27 cellular contexts compared by ENCODE assay signal in the genomic region with DNA sequence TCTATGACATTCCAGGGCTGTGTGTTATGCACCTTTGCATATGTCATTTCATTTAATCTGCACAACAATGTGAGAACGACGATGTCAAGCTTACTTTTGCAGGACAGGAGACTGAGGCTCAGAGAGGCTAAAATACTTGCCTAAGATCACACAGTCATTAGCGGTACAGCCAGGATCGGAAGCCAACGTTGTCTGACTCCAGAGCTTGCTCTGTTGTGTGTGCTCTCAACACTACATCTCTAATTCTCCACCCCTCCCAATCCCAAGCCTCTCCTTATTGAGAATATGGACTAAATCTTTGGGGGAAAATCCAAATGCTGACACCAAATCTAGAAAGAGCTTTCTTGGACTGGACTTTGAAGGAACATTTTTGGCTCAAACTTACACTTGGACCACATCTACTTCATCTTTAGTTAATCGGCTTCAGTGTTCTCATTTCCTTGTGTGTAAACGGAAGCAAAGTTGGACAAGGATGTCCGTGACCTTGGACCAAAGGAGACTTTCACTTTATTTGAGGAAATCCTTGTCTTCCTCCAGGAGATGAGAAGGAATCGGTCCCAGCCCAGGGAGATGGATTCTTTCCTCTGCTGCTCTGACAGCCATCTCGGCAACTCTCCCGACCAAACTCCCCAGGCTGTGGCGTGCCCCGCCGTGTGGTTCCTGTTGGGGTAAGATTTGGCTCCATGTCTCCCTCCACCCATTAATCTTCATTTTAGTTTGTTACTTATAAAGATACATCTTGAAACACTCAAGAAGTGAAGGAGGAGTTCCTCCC.
"Had no signal": no experiment of that assay in that cellular context is flagged by ENCODE, and none has a peak within 500 bp of the region (broad histone marks: within the 10 kb centered on the region; RNA-seq: fewer than 3 reads in every experiment).

No MANE protein-coding gene starts in this region.

- H3K27me3 ChIP-seq: adrenal gland, hepatocyte, neutrophil, ovary, tibial nerve, vagina had no signal

- H3K9me3 Mint-ChIP-seq: activated CD8-positive, alpha-beta T cell treated with anti-CD3 and anti-CD28 coated beads for 36 hours; activated naive CD4-positive, alpha-beta T cell treated with anti-CD3 and anti-CD28 coated beads, Interleukin-2, amount 50 U/mL, for 24 hours; central memory CD8-positive, alpha-beta T cell; memory B cell; stimulated activated naive CD8-positive, alpha-beta T cell treated with anti-CD3 and anti-CD28 coated beads, Interleukin-15, Interleukin-2, amounts not matched to agents 100 ng/mL and 50 ng/mL, for 24 hours; T-cell; T-helper 2 cell treated with Interferon-gamma antibody and Interleukin-4, amounts not matched to agents 5 μg/mL and 100 μg/mL, for 36 hours had no signal

- H3K9me3 ChIP-seq: adrenal gland, esophagus squamous epithelium, neutrophil, ovary, prostate gland, tibial nerve, vagina had no signal

- H3K27ac ChIP-seq: adrenal gland, esophagus squamous epithelium, hepatocyte, neutrophil, ovary, prostate gland, tibial nerve, vagina, WERI-Rb-1 had no signal

- H3K4me3 ChIP-seq: adrenal gland, esophagus squamous epithelium, hepatocyte, ovary, prostate gland, tibial nerve, vagina had no signal

- H3K36me3 ChIP-seq: adrenal gland, esophagus squamous epithelium, neutrophil, ovary, prostate gland, tibial nerve, vagina, WERI-Rb-1 had no signal

- H3K4me1 Mint-ChIP-seq: activated CD4-positive, alpha-beta T cell treated with anti-CD3 and anti-CD28 coated beads, Interleukin-2, amount 10 ng/mL, durations not matched to agents 7 days and 5 days; activated CD8-positive, alpha-beta memory T cell treated with anti-CD3 and anti-CD28 coated beads, Interleukin-2, amount 10 ng/mL, durations not matched to agents 7 days and 5 days; activated naive CD4-positive, alpha-beta T cell treated with anti-CD3 and anti-CD28 coated beads, Interleukin-2, amount 50 U/mL, for 24 hours; T-cell had no signal

- H3K27me3 Mint-ChIP-seq: activated naive CD4-positive, alpha-beta T cell treated with anti-CD3 and anti-CD28 coated beads, Interleukin-2, amount 50 U/mL, for 24 hours; memory B cell had no signal

- DNase-seq: activated CD4-positive, alpha-beta T cell treated with anti-CD3 and anti-CD28 coated beads, Interleukin-2, amount 10 ng/mL, durations not matched to agents 7 days and 5 days; activated CD4-positive, CD25-positive, alpha-beta regulatory T cell treated with anti-CD3 and anti-CD28 coated beads, Interleukin-2, amount 50 U/mL, for 72 hours; activated CD8-positive, alpha-beta memory T cell treated with anti-CD3 and anti-CD28 coated beads, Interleukin-2, amount 10 ng/mL, durations not matched to agents 7 days and 5 days; activated CD8-positive, alpha-beta T cell treated with anti-CD3 and anti-CD28 coated beads for 36 hours; activated gamma-delta T cell; activated T-cell treated with anti-CD3 and anti-CD28 coated beads for 4 hours; effector memory CD4-positive, alpha-beta T cell; esophagus squamous epithelium; foreskin fibroblast; immature natural killer cell; ovary; stimulated activated CD4-positive, alpha-beta T cell treated with anti-CD3 and anti-CD28 coated beads, Interleukin-12 subunit alpha, Interleukin-12 subunit beta, amount 100 ng/mL, for 4 hours; T-cell; WERI-Rb-1 had no signal

- H3K4me3 Mint-ChIP-seq: activated CD4-positive, alpha-beta T cell treated with anti-CD3 and anti-CD28 coated beads, Interleukin-2, amount 10 ng/mL, durations not matched to agents 7 days and 5 days; activated CD8-positive, alpha-beta memory T cell treated with anti-CD3 and anti-CD28 coated beads, Interleukin-2, amount 10 ng/mL, durations not matched to agents 7 days and 5 days; activated CD8-positive, alpha-beta T cell treated with anti-CD3 and anti-CD28 coated beads for 36 hours; activated naive CD4-positive, alpha-beta T cell treated with anti-CD3 and anti-CD28 coated beads, Interleukin-2, amount 50 U/mL, for 24 hours; activated T-helper 1 cell treated with anti-CD3 and anti-CD28 coated beads, Interleukin-12 subunit alpha, Interleukin-12 subunit beta, Interleukin-2, Interleukin-4 antibody, amounts not matched to agents 30 ng/mL and 10 ng/mL and 1 ng/mL, durations not matched to agents 14 hours and 24 hours and 36 hours; central memory CD8-positive, alpha-beta T cell; immature natural killer cell; memory B cell; nephron; stimulated activated naive CD8-positive, alpha-beta T cell treated with anti-CD3 and anti-CD28 coated beads, Interleukin-15, Interleukin-2, amounts not matched to agents 100 ng/mL and 50 ng/mL, for 24 hours; T-cell; T-helper 2 cell treated with Interferon-gamma antibody and Interleukin-4, amounts not matched to agents 5 μg/mL and 100 μg/mL, for 36 hours had no signal

- H3K36me3 Mint-ChIP-seq: activated CD8-positive, alpha-beta memory T cell treated with anti-CD3 and anti-CD28 coated beads, Interleukin-2, amount 10 ng/mL, durations not matched to agents 7 days and 5 days; activated naive CD4-positive, alpha-beta T cell treated with anti-CD3 and anti-CD28 coated beads, Interleukin-2, amount 50 U/mL, for 24 hours; memory B cell; T-cell had no signal

- H3K4me1 ChIP-seq: adrenal gland, prostate gland, tibial nerve, vagina had no signal

- H3K27ac Mint-ChIP-seq: activated CD4-positive, alpha-beta T cell treated with anti-CD3 and anti-CD28 coated beads, Interleukin-2, amount 10 ng/mL, durations not matched to agents 7 days and 5 days; activated CD8-positive, alpha-beta memory T cell treated with anti-CD3 and anti-CD28 coated beads, Interleukin-2, amount 10 ng/mL, durations not matched to agents 7 days and 5 days; activated CD8-positive, alpha-beta T cell treated with anti-CD3 and anti-CD28 coated beads for 36 hours; activated naive CD4-positive, alpha-beta T cell treated with anti-CD3 and anti-CD28 coated beads, Interleukin-2, amount 50 U/mL, for 24 hours; activated T-helper 1 cell treated with anti-CD3 and anti-CD28 coated beads, Interleukin-12 subunit alpha, Interleukin-12 subunit beta, Interleukin-2, Interleukin-4 antibody, amounts not matched to agents 30 ng/mL and 10 ng/mL and 1 ng/mL, durations not matched to agents 14 hours and 24 hours and 36 hours; immature natural killer cell; memory B cell; nephron; stimulated activated naive CD8-positive, alpha-beta T cell treated with anti-CD3 and anti-CD28 coated beads, Interleukin-15, Interleukin-2, amounts not matched to agents 100 ng/mL and 50 ng/mL, for 24 hours; T-cell; T-helper 2 cell treated with Interferon-gamma antibody and Interleukin-4, amounts not matched to agents 5 μg/mL and 100 μg/mL, for 36 hours had no signal

- ATAC-seq: activated CD8-positive, alpha-beta memory T cell treated with anti-CD3 and anti-CD28 coated beads, Interleukin-2, amount 10 ng/mL, durations not matched to agents 7 days and 5 days; activated CD8-positive, alpha-beta T cell treated with anti-CD3 and anti-CD28 coated beads for 36 hours; T-cell had no signal
